In genomic region chr5:40384782-40385390, GRCh38 we compare ENCODE assay signal across 12 cellular contexts.
DNase-seq lines count a peak whose midpoint lies in the region; ATAC-seq and TF ChIP-seq lines count a peak whose summit lies in the region.
"Had no signal": no experiment of that assay in that cellular context is flagged by ENCODE, and none has a peak within 500 bp of the region (broad histone marks: within the 10 kb centered on the region; RNA-seq: fewer than 3 reads in every experiment).

No MANE protein-coding gene starts in this region.

- H3K27ac ChIP-seq in psoas muscle, result no peak overlapping the region
- H3K27ac ChIP-seq: right atrium auricular region, tibial artery had no signal

- H3K4me3 ChIP-seq in psoas muscle, result no peak overlapping the region
- H3K4me3 ChIP-seq: right atrium auricular region, tibial artery had no signal

- no peaks in the 10 kb centered on the region for H3K27me3 Mint-ChIP-seq in stimulated activated naive CD8-positive, alpha-beta T cell treated with anti-CD3 and anti-CD28 coated beads, Interleukin-15, Interleukin-2, amounts not matched to agents 100 ng/mL and 50 ng/mL, for 24 hours
- no peaks in the 10 kb centered on the region for H3K27me3 Mint-ChIP-seq in effector memory CD8-positive, alpha-beta T cell
- no peaks in the 10 kb centered on the region for H3K27me3 Mint-ChIP-seq in nephron progenitor cell (ENCODE audit: low read depth, poor library complexity)

- DNase-seq in stimulated activated naive CD8-positive, alpha-beta T cell treated with anti-CD3 and anti-CD28 coated beads, Interleukin-15, Interleukin-2, amounts not matched to agents 100 U/mL and 50 U/mL, for 24 hours, result no peak
- peak; percentile 95 for DNase-seq in SIG-M5 treated with dmso at 0.1 percent for 504 hours (lab: John Stamatoyannopoulos, UW; ENCODE audit: unreplicated experiment)
- no peak for DNase-seq in effector memory CD8-positive, alpha-beta T cell
- no peak for DNase-seq in nephron progenitor cell
- DNase-seq in DMS79 treated with DMSO at 0.1 percent for 48 hours (lab: John Stamatoyannopoulos, UW), result no peak
- no peak for DNase-seq in SW480 (ENCODE audit: low spot score)
- DNase-seq in psoas muscle, result no peak
- DNase-seq: activated CD4-positive, alpha-beta T cell treated with anti-CD3 and anti-CD28 coated beads, Interleukin-2, amount 50 U/mL, for 4 hours; tibial artery had no signal

- H3K4me1 ChIP-seq in psoas muscle, result no peaks in the 10 kb centered on the region
- H3K4me1 ChIP-seq: right atrium auricular region had no signal

- H3K9me3 Mint-ChIP-seq in stimulated activated naive CD8-positive, alpha-beta T cell treated with anti-CD3 and anti-CD28 coated beads, Interleukin-15, Interleukin-2, amounts not matched to agents 100 ng/mL and 50 ng/mL, for 24 hours, result peaks cover 6% of the 10 kb centered on the region
- no peaks in the 10 kb centered on the region for H3K9me3 Mint-ChIP-seq in effector memory CD8-positive, alpha-beta T cell
- H3K9me3 Mint-ChIP-seq in nephron progenitor cell, result no peaks in the 10 kb centered on the region

- no peaks in the 10 kb centered on the region for H3K27me3 ChIP-seq in psoas muscle (ENCODE audit: insufficient read depth in 3 of 3, low read length in 2 of 3)
- H3K27me3 ChIP-seq: right atrium auricular region, tibial artery had no signal

- H3K36me3 ChIP-seq in psoas muscle (ENCODE audit: insufficient read depth in 1 of 2, low read depth in 1 of 2), result no peaks in the 10 kb centered on the region
- H3K36me3 ChIP-seq: right atrium auricular region, tibial artery had no signal

- intact Hi-C loops in psoas muscle (cut with DNase I), result no loop called here

- peaks cover 93% of the 10 kb centered on the region for H3K4me1 Mint-ChIP-seq in stimulated activated naive CD8-positive, alpha-beta T cell treated with anti-CD3 and anti-CD28 coated beads, Interleukin-15, Interleukin-2, amounts not matched to agents 100 ng/mL and 50 ng/mL, for 24 hours (ENCODE audit: low read depth)
- H3K4me1 Mint-ChIP-seq in effector memory CD8-positive, alpha-beta T cell (ENCODE audit: low read depth in 2 of 2), result peaks cover 47 to 60% of the 10 kb centered on the region in 2 donors
- H3K4me1 Mint-ChIP-seq in nephron progenitor cell, result no peaks in the 10 kb centered on the region

- peak overlapping the region; percentile 88 for H3K27ac Mint-ChIP-seq in stimulated activated naive CD8-positive, alpha-beta T cell treated with anti-CD3 and anti-CD28 coated beads, Interleukin-15, Interleukin-2, amounts not matched to agents 100 ng/mL and 50 ng/mL, for 24 hours
- peak overlapping the region; percentile 53 to 83 for H3K27ac Mint-ChIP-seq in effector memory CD8-positive, alpha-beta T cell
- no peak overlapping the region for H3K27ac Mint-ChIP-seq in nephron progenitor cell

- no peaks in the 10 kb centered on the region for H3K9me3 ChIP-seq in psoas muscle
- H3K9me3 ChIP-seq: right atrium auricular region, tibial artery had no signal

- ATAC-seq in stimulated activated naive CD8-positive, alpha-beta T cell treated with anti-CD3 and anti-CD28 coated beads, Interleukin-15, Interleukin-2, amounts not matched to agents 100 U/mL and 50 U/mL, for 24 hours, result no peak
- no peak for ATAC-seq in effector memory CD8-positive, alpha-beta T cell (replicated peaks)
- no peak for ATAC-seq in psoas muscle
- ATAC-seq: Right ventricle myocardium inferior had no signal

- no peak for TF ChIP-seq CTCF in nephron progenitor cell (IDR thresholded peaks at IDR 0.05)
- TF ChIP-seq CTCF in psoas muscle (IDR thresholded peaks at IDR 0.05), result no peak

- 67 to 78% (median 70%) methylated on average over 3 of the region's 3 CpGs for WGBS in psoas muscle, 3 donors

- H3K36me3 Mint-ChIP-seq in stimulated activated naive CD8-positive, alpha-beta T cell treated with anti-CD3 and anti-CD28 coated beads, Interleukin-15, Interleukin-2, amounts not matched to agents 100 ng/mL and 50 ng/mL, for 24 hours (ENCODE audit: low read depth), result no peaks in the 10 kb centered on the region
- H3K36me3 Mint-ChIP-seq in effector memory CD8-positive, alpha-beta T cell (ENCODE audit: insufficient read depth), result peaks cover 3% of the 10 kb centered on the region
- H3K36me3 Mint-ChIP-seq in nephron progenitor cell (ENCODE audit: low read depth), result no peaks in the 10 kb centered on the region

- peak overlapping the region; percentile 49 for H3K4me3 Mint-ChIP-seq in stimulated activated naive CD8-positive, alpha-beta T cell treated with anti-CD3 and anti-CD28 coated beads, Interleukin-15, Interleukin-2, amounts not matched to agents 100 ng/mL and 50 ng/mL, for 24 hours
- H3K4me3 Mint-ChIP-seq in effector memory CD8-positive, alpha-beta T cell, result peak overlapping the region; percentile 4 to 44
- no peak overlapping the region for H3K4me3 Mint-ChIP-seq in nephron progenitor cell
